ENCODE assay signal across 12 cellular contexts in genomic region chr3:159934216-159934615, GRCh38. TPM values are rescaled to one million over a fixed set of nuclear protein-coding genes. Genes with fewer than 3 reads are reported as not detected.
"Had no signal": no experiment of that assay in that cellular context is flagged by ENCODE, and none has a peak within 500 bp of the region (broad histone marks: within the 10 kb centered on the region; RNA-seq: fewer than 3 reads in every experiment).

No MANE protein-coding gene starts in this region.

- FAIRE-seq: H1, H54, HTR-8/SVneo had no signal

- DNase-seq: H9, HCEC 1CT, HFFc6, IMR-90, Karpas-422, KBM-7 had no signal

- H2AFZ ChIP-seq: GM23338 had no signal

- H3K9ac ChIP-seq: KMS-11 had no signal

- H3K4me2 ChIP-seq: GM23338, KMS-11 had no signal

- H3K4me3 ChIP-seq: GM23338 had no signal

- H3K27ac ChIP-seq: KMS-11 had no signal

- ATAC-seq: GM23338 had no signal

RNA-seq across cellular contexts. Expression of gene IL12A, which starts 54.4 kb away (rescaled TPM):
- total RNA-seq: HT-29 had no signal
